18 cellular contexts compared by ENCODE assay signal in the genomic region with DNA sequence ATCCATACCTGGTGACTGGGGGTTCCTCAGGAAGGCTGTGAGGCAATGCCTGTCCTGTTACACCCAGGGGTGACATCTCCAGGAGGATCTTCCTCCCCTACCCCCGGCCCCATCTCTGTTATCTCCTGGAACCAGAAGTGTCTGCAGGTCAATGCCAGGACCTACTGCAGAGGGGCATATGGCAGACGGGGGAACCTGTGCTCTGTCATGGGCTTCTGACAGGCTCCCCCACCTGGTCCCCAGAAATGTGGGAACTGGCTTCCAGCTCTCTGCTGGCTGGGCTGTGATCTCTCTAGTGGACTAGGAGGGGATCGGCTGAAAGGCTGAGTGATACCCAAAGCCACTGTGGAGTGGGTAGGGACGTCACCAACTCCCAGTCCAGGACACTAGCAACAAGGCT. TPM values are rescaled to one million over a fixed set of nuclear protein-coding genes. Genes with fewer than 3 reads are reported as not detected.
DNase-seq lines count a peak whose midpoint lies in the region; ATAC-seq and TF ChIP-seq lines count a peak whose summit lies in the region.
"Had no signal": no experiment of that assay in that cellular context is flagged by ENCODE, and none has a peak within 500 bp of the region (broad histone marks: within the 10 kb centered on the region; RNA-seq: fewer than 3 reads in every experiment).

No MANE protein-coding gene starts in this region.

- H3K27me3 Mint-ChIP-seq in brain = peaks cover 7% of the 10 kb centered on the region
- H3K27me3 Mint-ChIP-seq in MCF 10A (ENCODE audit: insufficient read depth, unreplicated experiment) = peaks cover 84% of the 10 kb centered on the region

- no peak overlapping the region for H3K9ac ChIP-seq in rectal smooth muscle tissue (ENCODE audit: low read length)

- ATAC-seq in SK-N-SH treated with all-trans-retinoic acid at 6 μM for 48 hours (no peak), HG02798 (IDR thresholded peaks at IDR 0.05; ENCODE audit: poor library complexity, unreplicated experiment) (no peak)

- no peaks in the 10 kb centered on the region for H3K36me3 ChIP-seq in esophagus muscularis mucosa
- H3K36me3 ChIP-seq in rectal smooth muscle tissue (ENCODE audit: control insufficient read depth, insufficient read depth, low read length) = no peaks in the 10 kb centered on the region
- H3K36me3 ChIP-seq in uterus = no peaks in the 10 kb centered on the region
- H3K36me3 ChIP-seq: HAP-1 had no signal

- TF ChIP-seq EP300 in esophagus muscularis mucosa (IDR thresholded peaks at IDR 0.05) = no peak

- H3K27ac Mint-ChIP-seq in brain (peak overlapping the region in 3 of 5 experiments; percentile 40 to 92 (median 90)), MCF 10A (ENCODE audit: low read depth, unreplicated experiment) (no peak overlapping the region)
- H3K27ac Mint-ChIP-seq: CD4-positive, alpha-beta memory T cell; HFFc6 had no signal

- TF ChIP-seq CTCF in brain (conservative IDR thresholded peaks at IDR 0.05) = no peak
- no peak for TF ChIP-seq CTCF in esophagus muscularis mucosa (IDR thresholded peaks at IDR 0.05)
- TF ChIP-seq CTCF in uterus (IDR thresholded peaks at IDR 0.05) = no peak
- no peak for TF ChIP-seq CTCF in MCF 10A (IDR thresholded peaks at IDR 0.05; ENCODE audit: unreplicated experiment)

- peak overlapping the region; percentile 58 to 60 (median 60) for H3K27ac ChIP-seq in esophagus muscularis mucosa (replicated peaks in 1 of 4)
- peak overlapping the region; percentile 51 for H3K27ac ChIP-seq in rectal smooth muscle tissue (ENCODE audit: low read depth, low read length)
- H3K27ac ChIP-seq in uterus = peak overlapping the region; percentile 59 to 70

- H3K4me1 ChIP-seq in esophagus muscularis mucosa (peaks cover 27 to 58% (median 41%) of the 10 kb centered on the region in 4 donors), rectal smooth muscle tissue (ENCODE audit: control insufficient read depth, insufficient read depth, low read length) (peaks cover 20% of the 10 kb centered on the region), uterus (no peaks in the 10 kb centered on the region)
- H3K4me1 ChIP-seq: HAP-1 had no signal

- intact Hi-C loops in esophagus muscularis mucosa (cut with DNase I) = no loop called here
- intact Hi-C loops in uterus (cut with DNase I; ENCODE audit: low total_unique reads) = no loop called here
- intact Hi-C loops in MCF 10A (cut with micrococcal nuclease) = no loop called here

- no peaks in the 10 kb centered on the region for H3K36me3 Mint-ChIP-seq in brain
- H3K36me3 Mint-ChIP-seq in MCF 10A (ENCODE audit: insufficient read depth, unreplicated experiment) = no peaks in the 10 kb centered on the region
- H3K36me3 Mint-ChIP-seq: CD4-positive, alpha-beta memory T cell had no signal

- DNase-seq in esophagus muscularis mucosa (ENCODE audit: extremely low spot score) (no peak), uterus (no peak), MCF 10A (ENCODE audit: unreplicated experiment) (no peak), foreskin melanocyte (no peak)
- DNase-seq: Calu3; CD4-positive, alpha-beta memory T cell; COR-L47; DMS53; DMS79 treated with DMSO at 0.1 percent for 48 hours; GOT3; HFFc6 had no signal

- 70% methylated on average over 4 of the region's 4 CpGs for WGBS in esophagus muscularis mucosa

- H3K27me3 ChIP-seq in esophagus muscularis mucosa (no peaks in the 10 kb centered on the region), rectal smooth muscle tissue (ENCODE audit: control insufficient read depth, insufficient read depth, low read length) (no peaks in the 10 kb centered on the region), uterus (no peaks in the 10 kb centered on the region)

- H3K4me3 ChIP-seq in esophagus muscularis mucosa = no peak overlapping the region
- no peak overlapping the region for H3K4me3 ChIP-seq in rectal smooth muscle tissue (ENCODE audit: low read length)
- no peak overlapping the region for H3K4me3 ChIP-seq in uterus
- H3K4me3 ChIP-seq: HAP-1 had no signal

- BruUV-seq in MCF 10A (replicated peaks; lab: Mats Ljungman, UMichigan) = no TSS peak

- TF ChIP-seq POLR2A in esophagus muscularis mucosa (IDR thresholded peaks at IDR 0.05; ENCODE audit: low read depth) = no peak
- no peak for TF ChIP-seq POLR2A in uterus (IDR thresholded peaks at IDR 0.05)

- no peak overlapping the region for H3K4me3 Mint-ChIP-seq in brain
- H3K4me3 Mint-ChIP-seq in MCF 10A (ENCODE audit: unreplicated experiment) = no peak overlapping the region
- H3K4me3 Mint-ChIP-seq: CD4-positive, alpha-beta memory T cell; HFFc6 had no signal

- H3K9me3 Mint-ChIP-seq in brain (no peaks in the 10 kb centered on the region), MCF 10A (ENCODE audit: unreplicated experiment) (no peaks in the 10 kb centered on the region)
- H3K9me3 Mint-ChIP-seq: HFFc6 had no signal

- H3K9me3 ChIP-seq in esophagus muscularis mucosa (no peaks in the 10 kb centered on the region), uterus (no peaks in the 10 kb centered on the region)
- H3K9me3 ChIP-seq: HAP-1 had no signal

- CTCF ChIA-PET in MCF 10A (lab: Yijun Ruan, JAX) = interaction anchor here (0.5 kb wide), 1 partner anchor 24 kb away, joined by 3 read pairs; no protein-coding TSS in a partner anchor

- peaks cover 68% of the 10 kb centered on the region for H3K4me1 Mint-ChIP-seq in brain
- no peaks in the 10 kb centered on the region for H3K4me1 Mint-ChIP-seq in MCF 10A (ENCODE audit: insufficient read depth, unreplicated experiment)

- POLR2A ChIA-PET in MCF 10A (lab: Yijun Ruan, JAX) = no interaction called here

TF ChIP-seq in SK-N-SH treated with all-trans-retinoic acid at 6 μM for 48 hours, 23 proteins besides CTCF, POLR2A, EP300 and RAD21:
- no peak for TF ChIP-seq ZFP30 (CRISPR knock-in tag; IDR thresholded peaks at IDR 0.05)
- TF ChIP-seq ZNF8 (CRISPR knock-in tag; IDR thresholded peaks at IDR 0.05) = no peak
- TF ChIP-seq ZC3H10 (CRISPR knock-in tag; IDR thresholded peaks at IDR 0.05) = no peak

RNA-seq across cellular contexts. Expression of a gene that starts 21.0 kb away (rescaled TPM):
- polyA plus RNA-seq in brain (ENCODE audit: insufficient read depth, low read depth, low replicate concordance) = 13.4 TPM
- total RNA-seq in esophagus muscularis mucosa (10 to 100 TPM; 25.7 to 57.6 (median 47.5) TPM), uterus (10 to 100 TPM in 1 of 4 donors, 1 to 10 TPM in 3; 5.0 to 13.5 (median 7.2) TPM), MCF 10A (2022) (not detected in 2 replicates)
- total RNA-seq: A673; CD4-positive, alpha-beta memory T cell; Daoy had no signal
